Comparison of ENCODE assay signal across 21 cellular contexts in the genomic region with DNA sequence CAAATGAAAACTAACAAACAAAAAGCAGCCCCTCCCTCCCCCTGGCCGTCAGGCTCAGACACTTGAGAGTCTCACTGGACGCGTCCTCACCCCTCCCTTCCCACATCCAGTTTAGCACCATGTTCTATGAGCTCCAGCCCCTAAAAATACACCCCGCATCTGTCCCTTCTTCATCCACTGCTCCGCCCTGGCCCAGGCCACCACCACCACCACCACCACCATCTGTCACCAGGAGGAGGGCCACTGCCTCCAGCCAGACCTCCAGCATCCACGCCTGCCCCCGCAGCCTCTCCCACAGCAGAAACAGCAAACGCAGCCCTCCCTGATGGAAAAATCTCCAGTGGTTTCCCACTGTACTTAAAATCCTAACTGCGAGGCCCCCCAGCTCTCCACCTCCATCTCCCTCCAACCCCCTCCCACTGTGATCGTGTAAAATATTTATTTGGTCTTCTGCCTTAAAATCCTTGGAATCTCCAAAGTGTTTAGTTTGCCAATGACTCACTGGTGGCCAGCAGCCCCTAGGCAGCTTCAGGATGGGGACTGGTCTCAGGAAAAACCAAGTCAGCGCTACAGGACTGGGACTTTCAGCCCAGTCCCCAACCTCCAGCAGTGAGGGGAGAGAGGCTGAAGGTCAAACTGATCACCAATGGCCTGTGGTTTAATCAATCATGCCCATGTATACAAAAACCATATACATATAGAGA.
A peak's percentile ranks its signal among the peaks of the same experiment; 100 is the strongest.
DNase-seq lines count a peak whose midpoint lies in the region; ATAC-seq, FAIRE-seq and TF ChIP-seq lines count a peak whose summit lies in the region.
"Had no signal": no experiment of that assay in that cellular context is flagged by ENCODE, and none has a peak within 500 bp of the region (broad histone marks: within the 10 kb centered on the region; RNA-seq: fewer than 3 reads in every experiment).

No MANE protein-coding gene starts in this region.

- H3K79me2 ChIP-seq in PC-3 (ENCODE audit: low read length): no peaks in the 10 kb centered on the region
- no peaks in the 10 kb centered on the region for H3K79me2 ChIP-seq in endothelial cell of umbilical vein (ENCODE audit: control insufficient read depth, insufficient read depth, low read length)

- TF ChIP-seq CTCF in PC-3 (conservative IDR thresholded peaks at IDR 0.05; ENCODE audit: low read depth, low read length): no peak
- no peak for TF ChIP-seq CTCF in endothelial cell of umbilical vein (IDR thresholded peaks at IDR 0.05; ENCODE audit: extremely low read depth in 1 of 2, insufficient read depth in 1 of 2, low read depth in 1 of 2, low read length in 2 of 2)
- no peak for TF ChIP-seq CTCF in psoas muscle (IDR thresholded peaks at IDR 0.05)
- TF ChIP-seq CTCF in prostate gland (IDR thresholded peaks at IDR 0.05): no peak

- H3K4me3 ChIP-seq in PC-3 (ENCODE audit: low read length) (no peak overlapping the region), endothelial cell of umbilical vein (replicated peaks in 1 of 3; ENCODE audit: insufficient read depth in 1 of 3, low read depth in 1 of 3, low read length in 3 of 3) (no peak overlapping the region), psoas muscle (no peak overlapping the region), prostate gland (no peak overlapping the region)
- H3K4me3 ChIP-seq: heart left ventricle, pancreas, transverse colon had no signal

- FAIRE-seq in endothelial cell of umbilical vein (lab: Jason Lieb, UNC): peak; percentile 28
- FAIRE-seq: pancreas had no signal

- H2AFZ ChIP-seq in PC-3 (ENCODE audit: low read length) (no peak overlapping the region), endothelial cell of umbilical vein (ENCODE audit: low read depth, low read length) (no peak overlapping the region)

- no TSS peak for BruUV-seq in PC-3 (replicated peaks; lab: Mats Ljungman, UMichigan)
- no TSS peak for BruUV-seq in endothelial cell of umbilical vein (replicated peaks; lab: Mats Ljungman, UMichigan)

- no peaks in the 10 kb centered on the region for H3F3A ChIP-seq in PC-3 (ENCODE audit: low read length, unreplicated experiment)

- POLR2A ChIA-PET in PC-3 (lab: Charles Lee; ENCODE audit: unreplicated experiment) (no interaction called here), endothelial cell of umbilical vein (lab: Charles Lee) (no interaction called here)

- intact Hi-C loops in PC-3 (cut with micrococcal nuclease): no loop called here
- intact Hi-C loops in endothelial cell of umbilical vein (cut with micrococcal nuclease): loop anchor here (5.0 kb wide), 3 partner anchors 246 to 401 kb away; no protein-coding TSS in a partner anchor
- intact Hi-C loops in psoas muscle (cut with DNase I): loop anchor here (5.0 to 10.0 kb wide), 5 partner anchors 91 to 396 kb away; a partner anchor contains a TSS
- intact Hi-C loops in head of caudate nucleus (cut with DNase I): loop anchor here (5.0 to 10.0 kb wide), 4 partner anchors 201 to 731 kb away; a partner anchor contains a TSS
- intact Hi-C loops in prostate gland (cut with DNase I): loop anchor here (5.0 kb wide), 1 partner anchor 411 kb away; no protein-coding TSS in a partner anchor

- CTCF ChIA-PET in PC-3 (lab: Charles Lee): no interaction called here
- CTCF ChIA-PET in endothelial cell of umbilical vein (lab: Charles Lee): interaction anchor here (1.0 to 1.9 kb wide), 4 partner anchors 28 to 715 kb away, joined by 3 to 9 read pairs (median 6); no protein-coding TSS in a partner anchor

- H3K9me3 ChIP-seq in PC-3 (ENCODE audit: low read length): peaks cover 9% of the 10 kb centered on the region
- H3K9me3 ChIP-seq in endothelial cell of umbilical vein (replicated peaks; ENCODE audit: control insufficient read depth, insufficient read depth, low read length): peaks cover 5% of the 10 kb centered on the region
- peaks cover 4% of the 10 kb centered on the region for H3K9me3 ChIP-seq in psoas muscle
- H3K9me3 ChIP-seq in prostate gland: no peaks in the 10 kb centered on the region
- H3K9me3 ChIP-seq: pancreas had no signal

- no peak overlapping the region for H3K9ac ChIP-seq in PC-3 (ENCODE audit: low read length)
- no peak overlapping the region for H3K9ac ChIP-seq in endothelial cell of umbilical vein (replicated peaks; ENCODE audit: extremely low read depth, insufficient read depth, low read length)

- 51 to 62% (median 52%) methylated on average over 11 of the region's 11 CpGs for WGBS in psoas muscle, 3 donors
- 85% methylated on average over 11 of the region's 11 CpGs for WGBS in prostate gland

- ATAC-seq in PC-3 (peak; percentile 13; the same call in 1 of the 2 replicates), psoas muscle (peak in 3 of 4 donors; percentile 25 to 35 (median 29)), HG02870 (IDR thresholded peaks at IDR 0.05; ENCODE audit: unreplicated experiment) (no peak)
- ATAC-seq: heart left ventricle; pancreas; sciatic nerve; stimulated activated naive CD8-positive, alpha-beta T cell treated with anti-CD3 and anti-CD28 coated beads, Interleukin-15, Interleukin-2, amounts not matched to agents 100 U/mL and 50 U/mL, for 24 hours; T-cell had no signal

- H3K27me3 ChIP-seq in PC-3 (ENCODE audit: low read length) (no peaks in the 10 kb centered on the region), endothelial cell of umbilical vein (ENCODE audit: control insufficient read depth in 2 of 2, insufficient read depth in 2 of 2, low read length in 2 of 2) (no peaks in the 10 kb centered on the region), psoas muscle (ENCODE audit: insufficient read depth in 3 of 3, low read length in 2 of 3) (no peaks in the 10 kb centered on the region), prostate gland (replicated peaks; ENCODE audit: insufficient read depth) (no peaks in the 10 kb centered on the region)
- H3K27me3 ChIP-seq: heart left ventricle, pancreas, transverse colon had no signal

- DNase-seq in EL: peak; percentile 62
- peak; percentile 41 for DNase-seq in PC-3
- DNase-seq in endothelial cell of umbilical vein (ENCODE audit: low read depth, low spot score): no peak
- no peak for DNase-seq in psoas muscle
- DNase-seq in head of caudate nucleus: no peak
- no peak for DNase-seq in prostate gland (ENCODE audit: low spot score)
- no peak for DNase-seq in iPS-NIHi11 (ENCODE audit: low spot score)
- DNase-seq: activated CD4-positive, alpha-beta T cell treated with anti-CD3 and anti-CD28 coated beads, Interleukin-2, amount 50 U/mL, for 48 hours; activated gamma-delta T cell treated with Interleukin-2 at 50 U/mL for 16 hours; effector memory CD4-positive, alpha-beta T cell; heart left ventricle; immature natural killer cell; KG1; NCI-H1048; NCI-H2081; pancreas; stimulated activated naive CD8-positive, alpha-beta T cell treated with anti-CD3 and anti-CD28 coated beads, Interleukin-15, Interleukin-2, amounts not matched to agents 100 U/mL and 50 U/mL, for 24 hours; T-cell; transverse colon had no signal

- H3K4me2 ChIP-seq in PC-3 (ENCODE audit: low read length) (peak overlapping the region; percentile 32), endothelial cell of umbilical vein (ENCODE audit: insufficient read depth, low read length) (no peak overlapping the region)

- no peak for TF ChIP-seq POLR2A in endothelial cell of umbilical vein (IDR thresholded peaks at IDR 0.05; ENCODE audit: low read depth, low read length)
- TF ChIP-seq POLR2A in prostate gland (IDR thresholded peaks at IDR 0.05): no peak

- H3K27ac ChIP-seq in PC-3 (ENCODE audit: low read length) (no peak overlapping the region), endothelial cell of umbilical vein (ENCODE audit: insufficient read depth, low read depth, low read length) (no peak overlapping the region), psoas muscle (peak overlapping the region; percentile 58), prostate gland (no peak overlapping the region)
- H3K27ac ChIP-seq: heart left ventricle, pancreas, transverse colon had no signal

- dilution Hi-C loops in endothelial cell of umbilical vein (cut with MboI; ENCODE audit: extremely low pct_ligation_motif_present, low sequenced_read_pairs): no loop called here

- no peaks in the 10 kb centered on the region for H3K9me2 ChIP-seq in PC-3 (replicated peaks; ENCODE audit: low read length)

- H3K9me1 ChIP-seq in endothelial cell of umbilical vein (replicated peaks; ENCODE audit: control insufficient read depth, extremely low read depth, insufficient read depth, low read length): no peaks in the 10 kb centered on the region

- H3K4me1 ChIP-seq in PC-3 (ENCODE audit: insufficient read depth, low read length) (peaks cover 18% of the 10 kb centered on the region), endothelial cell of umbilical vein (ENCODE audit: control insufficient read depth, extremely low read depth, insufficient read depth, low read length) (no peaks in the 10 kb centered on the region), psoas muscle (peaks cover 33% of the 10 kb centered on the region), prostate gland (replicated peaks) (no peaks in the 10 kb centered on the region)

- H4K20me1 ChIP-seq in PC-3 (ENCODE audit: low read length) (no peaks in the 10 kb centered on the region), endothelial cell of umbilical vein (replicated peaks; ENCODE audit: control insufficient read depth, extremely low read depth, insufficient read depth, low read length) (no peaks in the 10 kb centered on the region)

- H3K36me3 ChIP-seq in PC-3 (ENCODE audit: low read depth, low read length) (no peaks in the 10 kb centered on the region), endothelial cell of umbilical vein (ENCODE audit: control insufficient read depth in 2 of 2, extremely low read depth in 1 of 2, insufficient read depth in 2 of 2, low read length in 2 of 2) (no peaks in the 10 kb centered on the region), psoas muscle (ENCODE audit: insufficient read depth in 1 of 2, low read depth in 1 of 2) (no peaks in the 10 kb centered on the region), prostate gland (no peaks in the 10 kb centered on the region)
- H3K36me3 ChIP-seq: heart left ventricle, pancreas, transverse colon had no signal

TF ChIP-seq in endothelial cell of umbilical vein, 7 proteins besides CTCF, POLR2A, EP300 and RAD21:
- TF ChIP-seq, protein P1, sequence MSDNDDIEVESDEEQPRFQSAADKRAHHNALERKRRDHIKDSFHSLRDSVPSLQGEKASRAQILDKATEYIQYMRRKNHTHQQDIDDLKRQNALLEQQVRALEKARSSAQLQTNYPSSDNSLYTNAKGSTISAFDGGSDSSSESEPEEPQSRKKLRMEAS (IDR thresholded peaks at IDR 0.05; ENCODE audit: insufficient read depth, insufficient read length): no peak
- TF ChIP-seq MYC (IDR thresholded peaks at IDR 0.05; ENCODE audit: low read depth, low read length) (no peak), EZH2 (IDR thresholded peaks at IDR 0.05; ENCODE audit: borderline replicate concordance, low read depth, low read length, severe bottlenecking) (no peak), JUN (IDR thresholded peaks at IDR 0.05; ENCODE audit: borderline replicate concordance, insufficient read depth, insufficient read length, low read depth) (no peak), GATA2 (IDR thresholded peaks at IDR 0.05; ENCODE audit: insufficient read depth, insufficient read length, low read depth, low read length) (no peak), POLR2AphosphoS5 (IDR thresholded peaks at IDR 0.05; ENCODE audit: insufficient read depth, low read depth, low read length) (no peak), FOS (IDR thresholded peaks at IDR 0.05; ENCODE audit: borderline replicate concordance, insufficient read depth, low read length) (no peak)

Comparison
In these comparisons a context has a peak if more than half of its experiments do, and no peak if none do; other contexts are left out.
1. DNase-seq: peak in EL (single experiment) and PC-3 (single experiment); none in endothelial cell of umbilical vein (single experiment), psoas muscle (0 of 2), head of caudate nucleus (0 of 42), prostate gland (single experiment) and iPS-NIHi11 (single experiment).